Comparison of ENCODE assay signal across 1 cellular context in the genomic region with DNA sequence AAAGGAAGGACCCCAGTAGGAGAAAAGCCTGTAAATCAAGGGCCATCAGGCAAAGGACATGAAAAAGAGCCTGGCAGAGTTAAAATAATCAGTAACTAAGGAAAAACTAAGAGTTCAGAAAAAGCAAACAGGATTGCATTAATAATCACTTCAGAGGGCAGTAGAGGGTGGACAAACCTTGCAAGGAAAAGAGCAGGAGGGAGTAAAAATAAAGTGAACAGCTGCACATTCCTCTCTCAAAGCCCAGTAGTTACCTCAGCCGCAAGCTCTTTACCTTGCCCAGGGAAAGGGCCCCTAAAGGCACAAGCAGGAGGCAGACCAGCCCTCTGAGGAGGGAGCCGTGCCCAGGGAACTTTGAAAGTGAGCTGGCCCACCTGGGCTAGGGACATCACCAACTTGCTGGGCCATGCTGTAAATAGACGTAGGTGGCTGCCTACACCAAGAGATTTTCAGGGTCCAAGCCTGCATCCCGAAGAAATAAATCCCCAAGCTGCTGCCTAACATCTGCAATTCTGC.
TF ChIP-seq lines count a peak whose summit lies in the region.

No MANE protein-coding gene starts in this region.

TF ChIP-seq in GM23338, 12 proteins besides CTCF, POLR2A, EP300 and RAD21 (continued from another document):
- TF ChIP-seq ZNF462 (CRISPR knock-in tag; IDR thresholded peaks at IDR 0.05) (no peak), ZNF331 (CRISPR knock-in tag; IDR thresholded peaks at IDR 0.05; ENCODE audit: low read depth) (no peak), EZH2 (IDR thresholded peaks at IDR 0.05; ENCODE audit: low read depth, unreplicated experiment) (no peak), EZH2phosphoT487 (IDR thresholded peaks at IDR 0.05; ENCODE audit: unreplicated experiment) (no peak), NANOG (IDR thresholded peaks at IDR 0.05; ENCODE audit: borderline replicate concordance) (no peak), CREB1 (CRISPR knock-in tag; IDR thresholded peaks at IDR 0.05; ENCODE audit: low read depth) (no peak), JUNB (IDR thresholded peaks at IDR 0.05; ENCODE audit: unreplicated experiment) (no peak)
- TF ChIP-seq, protein P1, sequence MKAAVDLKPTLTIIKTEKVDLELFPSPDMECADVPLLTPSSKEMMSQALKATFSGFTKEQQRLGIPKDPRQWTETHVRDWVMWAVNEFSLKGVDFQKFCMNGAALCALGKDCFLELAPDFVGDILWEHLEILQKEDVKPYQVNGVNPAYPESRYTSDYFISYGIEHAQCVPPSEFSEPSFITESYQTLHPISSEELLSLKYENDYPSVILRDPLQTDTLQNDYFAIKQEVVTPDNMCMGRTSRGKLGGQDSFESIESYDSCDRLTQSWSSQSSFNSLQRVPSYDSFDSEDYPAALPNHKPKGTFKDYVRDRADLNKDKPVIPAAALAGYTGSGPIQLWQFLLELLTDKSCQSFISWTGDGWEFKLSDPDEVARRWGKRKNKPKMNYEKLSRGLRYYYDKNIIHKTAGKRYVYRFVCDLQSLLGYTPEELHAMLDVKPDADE (IDR thresholded peaks at IDR 0.05) = no peak
- TF ChIP-seq, protein P2, sequence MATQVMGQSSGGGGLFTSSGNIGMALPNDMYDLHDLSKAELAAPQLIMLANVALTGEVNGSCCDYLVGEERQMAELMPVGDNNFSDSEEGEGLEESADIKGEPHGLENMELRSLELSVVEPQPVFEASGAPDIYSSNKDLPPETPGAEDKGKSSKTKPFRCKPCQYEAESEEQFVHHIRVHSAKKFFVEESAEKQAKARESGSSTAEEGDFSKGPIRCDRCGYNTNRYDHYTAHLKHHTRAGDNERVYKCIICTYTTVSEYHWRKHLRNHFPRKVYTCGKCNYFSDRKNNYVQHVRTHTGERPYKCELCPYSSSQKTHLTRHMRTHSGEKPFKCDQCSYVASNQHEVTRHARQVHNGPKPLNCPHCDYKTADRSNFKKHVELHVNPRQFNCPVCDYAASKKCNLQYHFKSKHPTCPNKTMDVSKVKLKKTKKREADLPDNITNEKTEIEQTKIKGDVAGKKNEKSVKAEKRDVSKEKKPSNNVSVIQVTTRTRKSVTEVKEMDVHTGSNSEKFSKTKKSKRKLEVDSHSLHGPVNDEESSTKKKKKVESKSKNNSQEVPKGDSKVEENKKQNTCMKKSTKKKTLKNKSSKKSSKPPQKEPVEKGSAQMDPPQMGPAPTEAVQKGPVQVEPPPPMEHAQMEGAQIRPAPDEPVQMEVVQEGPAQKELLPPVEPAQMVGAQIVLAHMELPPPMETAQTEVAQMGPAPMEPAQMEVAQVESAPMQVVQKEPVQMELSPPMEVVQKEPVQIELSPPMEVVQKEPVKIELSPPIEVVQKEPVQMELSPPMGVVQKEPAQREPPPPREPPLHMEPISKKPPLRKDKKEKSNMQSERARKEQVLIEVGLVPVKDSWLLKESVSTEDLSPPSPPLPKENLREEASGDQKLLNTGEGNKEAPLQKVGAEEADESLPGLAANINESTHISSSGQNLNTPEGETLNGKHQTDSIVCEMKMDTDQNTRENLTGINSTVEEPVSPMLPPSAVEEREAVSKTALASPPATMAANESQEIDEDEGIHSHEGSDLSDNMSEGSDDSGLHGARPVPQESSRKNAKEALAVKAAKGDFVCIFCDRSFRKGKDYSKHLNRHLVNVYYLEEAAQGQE (IDR thresholded peaks at IDR 0.05; ENCODE audit: unreplicated experiment) = no peak
